In the genomic region with DNA sequence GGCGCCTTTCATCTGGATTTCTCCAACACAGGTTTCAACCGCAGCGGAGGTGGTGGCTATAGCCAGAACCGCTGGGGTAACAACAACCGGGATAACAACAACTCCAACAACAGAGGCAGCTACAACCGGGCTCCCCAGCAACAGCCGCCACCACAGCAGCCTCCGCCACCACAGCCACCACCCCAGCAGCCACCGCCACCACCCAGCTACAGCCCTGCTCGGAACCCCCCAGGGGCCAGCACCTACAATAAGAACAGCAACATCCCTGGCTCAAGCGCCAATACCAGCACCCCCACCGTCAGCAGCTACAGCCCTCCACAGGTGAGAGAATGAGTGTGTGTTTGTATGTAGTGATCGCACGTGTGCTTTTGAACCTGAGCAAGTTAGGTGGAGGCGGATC, we compare ENCODE assay signal across 1 cellular context.
TF ChIP-seq lines count a peak whose summit lies in the region.

No MANE protein-coding gene starts in this region.

TF ChIP-seq in HepG2, 621 proteins besides CTCF, POLR2A, EP300 and RAD21:
- TF ChIP-seq AGO2 (optimal IDR thresholded peaks at IDR 0.05; ENCODE audit: low read depth, low read length) (peak; percentile 70), ZNF3 (CRISPR knock-in tag; IDR thresholded peaks at IDR 0.05) (no peak)
